8 cellular contexts compared by ENCODE assay signal in genomic region chr20:44959082-44959895, GRCh38. TPM values are rescaled to one million over a fixed set of nuclear protein-coding genes. Genes with fewer than 3 reads are reported as not detected.
A peak's percentile ranks its signal among the peaks of the same experiment; 100 is the strongest.
DNase-seq lines count a peak whose midpoint lies in the region; ATAC-seq and TF ChIP-seq lines count a peak whose summit lies in the region.

No MANE protein-coding gene starts in this region.

- H3K9me3 ChIP-seq in osteoblast (ENCODE audit: low read depth, low read length) (no peaks in the 10 kb centered on the region), tibial nerve (no peaks in the 10 kb centered on the region)

- H3K4me1 ChIP-seq in osteoblast (ENCODE audit: insufficient read depth, low read length) (peaks cover 32% of the 10 kb centered on the region), tibial nerve (peaks cover 0 to 25% (median 8%) of the 10 kb centered on the region in 4 donors)

- TF ChIP-seq EP300 in tibial nerve (IDR thresholded peaks at IDR 0.05): no peak

- DNase-seq in AG09309 (ENCODE audit: low read depth) (no peak), NOMO-1 treated with DMSO at 0.1 percent for 48 hours (lab: John Stamatoyannopoulos, UW; ENCODE audit: unreplicated experiment) (peak; percentile 70), fibroblast of pulmonary artery (ENCODE audit: low read depth) (peak; percentile 58), osteoblast (ENCODE audit: insufficient read length, low spot score, missing footprints) (peak; percentile 82), tibial nerve (ENCODE audit: low spot score in 2 of 2) (peak in 1 of 2 donors; percentile 28)
- DNase-seq in activated T-cell treated with anti-CD3 and anti-CD28 coated beads, Interleukin-2, amount 50 U/mL, for 1 hour: peak; percentile 55

- H3K36me3 ChIP-seq in osteoblast (ENCODE audit: insufficient read depth, low read length): peaks cover 33% of the 10 kb centered on the region
- H3K36me3 ChIP-seq in tibial nerve: peaks cover 0 to 22% (median 8%) of the 10 kb centered on the region in 3 donors

- TF ChIP-seq CTCF in AG09309 (IDR thresholded peaks at IDR 0.05; ENCODE audit: control insufficient read depth, insufficient read depth, low read depth, low read length, missing control alignments) (no peak), fibroblast of pulmonary artery (IDR thresholded peaks at IDR 0.05; ENCODE audit: low read length, missing control alignments) (peak; percentile 3), osteoblast (IDR thresholded peaks at IDR 0.05; ENCODE audit: extremely low read depth, low read depth, low read length) (no peak), tibial nerve (IDR thresholded peaks at IDR 0.05) (no peak)

- ATAC-seq in GM21423 (IDR thresholded peaks at IDR 0.05; ENCODE audit: unreplicated experiment) (peak; percentile 6), HG02840 (IDR thresholded peaks at IDR 0.05; ENCODE audit: low FRiP score, unreplicated experiment) (no peak)

- peaks cover 52% of the 10 kb centered on the region for H3K79me2 ChIP-seq in osteoblast (ENCODE audit: insufficient read depth, low read length)

- H3K27me3 ChIP-seq in osteoblast (ENCODE audit: insufficient read depth, low read length) (no peaks in the 10 kb centered on the region), tibial nerve (no peaks in the 10 kb centered on the region)

- H3K4me3 ChIP-seq in AG09309 (ENCODE audit: control insufficient read depth, low read depth, low read length) (peak overlapping the region; percentile 68), fibroblast of pulmonary artery (replicated peaks; ENCODE audit: low read depth, low read length) (peak overlapping the region; percentile 77), osteoblast (ENCODE audit: insufficient read depth, low read length) (peak overlapping the region; percentile 76), tibial nerve (peak overlapping the region; percentile 63 to 96 (median 80))

- H3K27ac ChIP-seq in osteoblast (ENCODE audit: low read depth, low read length) (peak overlapping the region; percentile 75), tibial nerve (peak overlapping the region; percentile 3 to 88 (median 82))

- H4K20me1 ChIP-seq in osteoblast (ENCODE audit: insufficient read depth, low read length): peaks cover 18% of the 10 kb centered on the region

- H2AFZ ChIP-seq in osteoblast (ENCODE audit: low read length): peak overlapping the region; percentile 78

- H3K4me2 ChIP-seq in osteoblast (ENCODE audit: insufficient read depth, low read length): peak overlapping the region; percentile 95

- WGBS in tibial nerve, 2 donors: 10 to 14% methylated on average over 15 of the region's 15 CpGs

- TF ChIP-seq POLR2A in tibial nerve (IDR thresholded peaks at IDR 0.05): no peak

RNA-seq across cellular contexts. Expression of gene TOMM34, which starts 0.9 kb away (rescaled TPM):
- total RNA-seq in osteoblast: 16.3 and 18.3 TPM in 2 replicates
- 10 to 100 TPM in 3 of 4 donors, 1 to 10 TPM in 1; 5.9 to 18.0 (median 13.9) TPM for total RNA-seq in tibial nerve

RNA-seq across cellular contexts. Expression of gene STK4, which starts 7.0 kb away (rescaled TPM):
- total RNA-seq in osteoblast (33.3 and 33.7 TPM in 2 replicates), tibial nerve (10 to 100 TPM; 24.3 to 28.5 (median 27.1) TPM)

RNA-seq across cellular contexts. Expression of gene PABPC1L, which starts 49.4 kb away (rescaled TPM):
- total RNA-seq in osteoblast: 11.2 and 15.6 TPM in 2 replicates
- 10 to 100 TPM; 11.8 to 27.9 (median 16.0) TPM for total RNA-seq in tibial nerve
